Comparison of ENCODE assay signal across 12 cellular contexts in the genomic region with DNA sequence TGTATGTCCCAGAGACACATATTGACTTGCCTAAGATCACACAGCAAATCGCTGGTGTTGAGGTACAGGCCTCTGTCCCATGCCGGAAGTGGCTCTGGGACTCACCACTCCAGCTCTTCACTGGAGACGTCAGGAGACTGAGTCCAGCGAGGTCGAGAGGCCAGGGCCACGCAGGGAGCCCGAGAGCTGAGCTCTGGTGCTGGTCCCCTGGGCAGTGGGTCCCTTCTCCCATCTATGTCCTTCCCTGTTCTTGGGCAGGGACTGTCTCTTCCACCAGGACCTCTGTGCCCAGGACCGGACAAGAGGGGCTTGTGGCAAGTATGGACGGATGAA.
"Had no signal": no experiment of that assay in that cellular context is flagged by ENCODE, and none has a peak within 500 bp of the region (broad histone marks: within the 10 kb centered on the region; RNA-seq: fewer than 3 reads in every experiment).

No MANE protein-coding gene starts in this region.

- H3K36me3 ChIP-seq: cardiac muscle cell, right atrium auricular region, thoracic aorta, upper lobe of right lung had no signal

- H3K27ac Mint-ChIP-seq: activated naive CD4-positive, alpha-beta T cell treated with anti-CD3 and anti-CD28 coated beads, Interleukin-2, amount 10 ng/mL, durations not matched to agents 7 days and 5 days; activated T-helper 17 cell treated with anti-CD3 and anti-CD28 coated beads, Interleukin-2, amount 50 U/mL, for 72 hours; mesothelial cell of epicardium; progenitor cell of endocrine pancreas; stimulated activated naive CD8-positive, alpha-beta T cell treated with anti-CD3 and anti-CD28 coated beads, Interleukin-15, Interleukin-2, amounts not matched to agents 100 ng/mL and 50 ng/mL, for 24 hours had no signal

- H3K9me3 Mint-ChIP-seq: activated naive CD4-positive, alpha-beta T cell treated with anti-CD3 and anti-CD28 coated beads, Interleukin-2, amount 10 ng/mL, durations not matched to agents 7 days and 5 days; activated T-helper 17 cell treated with anti-CD3 and anti-CD28 coated beads, Interleukin-2, amount 50 U/mL, for 72 hours; stimulated activated naive CD8-positive, alpha-beta T cell treated with anti-CD3 and anti-CD28 coated beads, Interleukin-15, Interleukin-2, amounts not matched to agents 100 ng/mL and 50 ng/mL, for 24 hours had no signal

- H3K9me3 ChIP-seq: thoracic aorta, upper lobe of right lung had no signal

- ATAC-seq: activated T-helper 17 cell treated with anti-CD3 and anti-CD28 coated beads, Interleukin-2, amount 50 U/mL, for 72 hours had no signal

- H3K27ac ChIP-seq: cardiac muscle cell, upper lobe of right lung, VCaP had no signal

- H3K27me3 ChIP-seq: cardiac muscle cell, right atrium auricular region had no signal

- H3K4me3 Mint-ChIP-seq: activated naive CD4-positive, alpha-beta T cell treated with anti-CD3 and anti-CD28 coated beads, Interleukin-2, amount 10 ng/mL, durations not matched to agents 7 days and 5 days; activated T-helper 17 cell treated with anti-CD3 and anti-CD28 coated beads, Interleukin-2, amount 50 U/mL, for 72 hours; mesothelial cell of epicardium; stimulated activated naive CD8-positive, alpha-beta T cell treated with anti-CD3 and anti-CD28 coated beads, Interleukin-15, Interleukin-2, amounts not matched to agents 100 ng/mL and 50 ng/mL, for 24 hours had no signal

- H3K4me2 ChIP-seq: smooth muscle cell had no signal

- H3K4me3 ChIP-seq: cardiac muscle cell, right atrium auricular region, smooth muscle cell, upper lobe of right lung had no signal

- H3K36me3 Mint-ChIP-seq: activated naive CD4-positive, alpha-beta T cell treated with anti-CD3 and anti-CD28 coated beads, Interleukin-2, amount 10 ng/mL, durations not matched to agents 7 days and 5 days; mesothelial cell of epicardium had no signal

- H3K4me1 ChIP-seq: right atrium auricular region, upper lobe of right lung had no signal

- H3K4me1 Mint-ChIP-seq: activated naive CD4-positive, alpha-beta T cell treated with anti-CD3 and anti-CD28 coated beads, Interleukin-2, amount 10 ng/mL, durations not matched to agents 7 days and 5 days; activated T-helper 17 cell treated with anti-CD3 and anti-CD28 coated beads, Interleukin-2, amount 50 U/mL, for 72 hours had no signal

- FAIRE-seq: colon had no signal
